13 cellular contexts compared by ENCODE assay signal in genomic region chr4:15695240-15695699, GRCh38. TPM values are rescaled to one million over a fixed set of nuclear protein-coding genes. Genes with fewer than 3 reads are reported as not detected.
DNase-seq lines count a peak whose midpoint lies in the region.
"Had no signal": no experiment of that assay in that cellular context is flagged by ENCODE, and none has a peak within 500 bp of the region (broad histone marks: within the 10 kb centered on the region; RNA-seq: fewer than 3 reads in every experiment).

No MANE protein-coding gene starts in this region.

- H4K91ac ChIP-seq in mesenchymal stem cell (ENCODE audit: low read length), result peak overlapping the region; percentile 15

- H3K36me3 ChIP-seq in mesenchymal stem cell (ENCODE audit: control insufficient read depth in 1 of 2, insufficient read depth in 2 of 2, low read depth in 1 of 2, low read length in 2 of 2), result no peaks in the 10 kb centered on the region
- H3K36me3 ChIP-seq: WERI-Rb-1 had no signal

- H3K4me2 ChIP-seq in mesenchymal stem cell (ENCODE audit: low read length, poor library complexity, severe bottlenecking), result peak overlapping the region; percentile 4

- H2BK15ac ChIP-seq in mesenchymal stem cell (ENCODE audit: low read depth, poor library complexity, severe bottlenecking), result peak overlapping the region; percentile 52

- no peak overlapping the region for H3K9ac ChIP-seq in mesenchymal stem cell (ENCODE audit: low read length)

- no peaks in the 10 kb centered on the region for H3K27me3 ChIP-seq in mesenchymal stem cell (ENCODE audit: control insufficient read depth in 1 of 2, insufficient read depth in 1 of 2, low read length in 2 of 2)

- peak overlapping the region; percentile 54 for H2BK5ac ChIP-seq in mesenchymal stem cell (ENCODE audit: low read depth, low read length, poor library complexity, severe bottlenecking)

- H3K79me1 ChIP-seq in mesenchymal stem cell (replicated peaks; ENCODE audit: low read length, poor library complexity, severe bottlenecking), result peaks cover 3% of the 10 kb centered on the region

- H2BK12ac ChIP-seq in mesenchymal stem cell (ENCODE audit: low read length in 2 of 2), result no peak overlapping the region

- H3K4me1 ChIP-seq in mesenchymal stem cell (ENCODE audit: control insufficient read depth, insufficient read depth, low read depth, low read length), result peaks cover 4% of the 10 kb centered on the region

- no peak overlapping the region for H2BK120ac ChIP-seq in mesenchymal stem cell (ENCODE audit: low read depth, low read length)

- no peak overlapping the region for H3K14ac ChIP-seq in mesenchymal stem cell (ENCODE audit: low read length in 2 of 2)

- H3K4me3 ChIP-seq in mesenchymal stem cell (ENCODE audit: insufficient read depth in 1 of 2, low read depth in 1 of 2, low read length in 2 of 2), result no peak overlapping the region

- no peak overlapping the region for H2AFZ ChIP-seq in mesenchymal stem cell (ENCODE audit: low read depth, low read length)

- H2AK5ac ChIP-seq in mesenchymal stem cell (ENCODE audit: low read length, severe bottlenecking), result no peak overlapping the region

- DNase-seq in DMS53 treated with DMSO at 0.1 percent for 48 hours (lab: John Stamatoyannopoulos, UW; ENCODE audit: unreplicated experiment), result peak; percentile 65
- DNase-seq in MV-4-11 (lab: John Stamatoyannopoulos, UW), result peak; percentile 21
- peak; percentile 98 for DNase-seq in astrocyte of the hippocampus (ENCODE audit: low read depth, low spot score)
- peak; percentile 84 for DNase-seq in mesenchymal stem cell
- DNase-seq in cerebellar nuclear complex (lab: John Stamatoyannopoulos, UW), result no peak
- no peak for DNase-seq in DMS 273 treated with DMSO at 0.1 percent for 48 hours (lab: John Stamatoyannopoulos, UW)
- DNase-seq in NCI-H1105 treated with DMSO at 0.1 percent for 48 hours (lab: John Stamatoyannopoulos, UW), result no peak
- no peak for DNase-seq in superior temporal gyrus (ENCODE audit: extremely low spot score)
- DNase-seq: activated naive CD4-positive, alpha-beta T cell treated with anti-CD3 and anti-CD28 coated beads, Interleukin-2, amount 50 U/mL, for 16 hours; foreskin melanocyte; naive thymus-derived CD8-positive, alpha-beta T cell; NCI-H2227 treated with DMSO at 0.1 percent for 48 hours; WERI-Rb-1 had no signal

- H3K9me3 ChIP-seq in mesenchymal stem cell (ENCODE audit: control insufficient read depth, low read length), result no peaks in the 10 kb centered on the region

- H3K18ac ChIP-seq in mesenchymal stem cell (ENCODE audit: low read depth in 1 of 2, low read length in 2 of 2), result peak overlapping the region; percentile 4 to 30

- H3K23ac ChIP-seq in mesenchymal stem cell (ENCODE audit: low read length in 2 of 2), result no peak overlapping the region

- peak overlapping the region; percentile 81 for H4K8ac ChIP-seq in mesenchymal stem cell (ENCODE audit: low read length)

- peak overlapping the region; percentile 95 for H3K27ac ChIP-seq in mesenchymal stem cell (ENCODE audit: low read length, poor library complexity, severe bottlenecking)
- H3K27ac ChIP-seq: WERI-Rb-1 had no signal

- WGBS in mesenchymal stem cell, result 33% methylated on average over 9 of the region's 10 CpGs

- H3K4ac ChIP-seq in mesenchymal stem cell (ENCODE audit: low read depth in 1 of 2, low read length in 2 of 2), result no peak overlapping the region

RNA-seq across cellular contexts. Expression of gene BST1, which starts 7.6 kb away (rescaled TPM):
- 0.22 TPM for polyA plus RNA-seq in mesenchymal stem cell (2013, experiment 1 of 2)
- 0.37 TPM for polyA plus RNA-seq in mesenchymal stem cell (2013, experiment 2 of 2)

RNA-seq across cellular contexts. Expression of gene FAM200B, which starts 13.6 kb away (rescaled TPM):
- polyA plus RNA-seq in mesenchymal stem cell (2013, experiment 1 of 2), result 71.6 TPM
- polyA plus RNA-seq in mesenchymal stem cell (2013, experiment 2 of 2), result 72.1 TPM

RNA-seq across cellular contexts. Expression of gene FBXL5, which starts 40.1 kb away (rescaled TPM):
- polyA plus RNA-seq in mesenchymal stem cell (2013, experiment 1 of 2), result 31.5 TPM
- 32.3 TPM for polyA plus RNA-seq in mesenchymal stem cell (2013, experiment 2 of 2)

Comparison
In these comparisons a context has a peak if more than half of its experiments do, and no peak if none do; other contexts are left out.
1. DNase-seq: peak in DMS53 treated with DMSO at 0.1 percent for 48 hours (single experiment), MV-4-11 (single experiment), astrocyte of the hippocampus (single experiment) and mesenchymal stem cell (single experiment); none in cerebellar nuclear complex (0 of 2), DMS 273 treated with DMSO at 0.1 percent for 48 hours (single experiment), NCI-H1105 treated with DMSO at 0.1 percent for 48 hours (single experiment) and superior temporal gyrus (single experiment).